ENCODE assay signal across 7 cellular contexts in genomic region chr2:155250800-155251199, GRCh38.
DNase-seq lines count a peak whose midpoint lies in the region; ATAC-seq lines count a peak whose summit lies in the region.

No MANE protein-coding gene starts in this region.

- DNase-seq in NCI-H2227 (lab: John Stamatoyannopoulos, UW; ENCODE audit: unreplicated experiment) = peak; percentile 31
- peak; percentile 27 for DNase-seq in glomerular visceral epithelial cell (ENCODE audit: extremely low spot score)
- DNase-seq in activated CD8-positive, alpha-beta memory T cell treated with anti-CD3 and anti-CD28 coated beads, Interleukin-2, amount 50 U/mL, for 4 hours = no peak
- no peak for DNase-seq in cortex of kidney (lab: John Stamatoyannopoulos, UW)
- no peak for DNase-seq in activated naive CD4-positive, alpha-beta T cell (lab: John Stamatoyannopoulos, UW)

- ATAC-seq in GM18858 (IDR thresholded peaks at IDR 0.05; ENCODE audit: unreplicated experiment) (peak; percentile 80), HG02610 (IDR thresholded peaks at IDR 0.05; ENCODE audit: unreplicated experiment) (peak; percentile 69)

Comparison
In these comparisons a context has a peak if more than half of its experiments do, and no peak if none do; other contexts are left out.
1. DNase-seq: peak in NCI-H2227 (single experiment) and glomerular visceral epithelial cell (single experiment); none in activated CD8-positive, alpha-beta memory T cell treated with anti-CD3 and anti-CD28 coated beads, Interleukin-2, amount 50 U/mL, for 4 hours (single experiment), cortex of kidney (single experiment) and activated naive CD4-positive, alpha-beta T cell (0 of 4).